Comparison of ENCODE assay signal across 17 cellular contexts in genomic region chr16:61792194-61792904, GRCh38.
DNase-seq lines count a peak whose midpoint lies in the region; ATAC-seq lines count a peak whose summit lies in the region.
"Had no signal": no experiment of that assay in that cellular context is flagged by ENCODE, and none has a peak within 500 bp of the region (broad histone marks: within the 10 kb centered on the region; RNA-seq: fewer than 3 reads in every experiment).

No MANE protein-coding gene starts in this region.

- H3K27ac ChIP-seq in ACC112 (ENCODE audit: low read depth, low read length) (peak overlapping the region; percentile 63), caudate nucleus (ENCODE audit: low read depth, low read length) (peak overlapping the region; percentile 26)
- H3K27ac ChIP-seq: body of pancreas, right lobe of liver, thyroid gland had no signal

- no peak overlapping the region for H3K27ac Mint-ChIP-seq in stimulated activated effector memory CD8-positive, alpha-beta T cell treated with anti-CD3 and anti-CD28 coated beads, Interleukin-12 subunit alpha, Interleukin-12 subunit beta, amount 100 ng/mL, for 72 hours

- H3K27me3 ChIP-seq in ACC112 (ENCODE audit: insufficient read depth, low read length), result no peaks in the 10 kb centered on the region
- H3K27me3 ChIP-seq: body of pancreas, right lobe of liver, thyroid gland had no signal

- no peaks in the 10 kb centered on the region for H3K36me3 ChIP-seq in ACC112 (ENCODE audit: insufficient read depth, low read length)
- H3K36me3 ChIP-seq: right lobe of liver, thyroid gland had no signal

- no peaks in the 10 kb centered on the region for H3K4me1 Mint-ChIP-seq in stimulated activated effector memory CD8-positive, alpha-beta T cell treated with anti-CD3 and anti-CD28 coated beads, Interleukin-12 subunit alpha, Interleukin-12 subunit beta, amount 100 ng/mL, for 72 hours

- DNase-seq in LHCN-M2 (ENCODE audit: low read depth), result peak; percentile 97
- DNase-seq in caudate nucleus (lab: John Stamatoyannopoulos, UW), result peak in 3 of 61 donors; percentile 4 to 52 (median 31)
- DNase-seq in myocyte (ENCODE audit: low read depth), result peak; percentile 76
- DNase-seq in stimulated activated effector memory CD8-positive, alpha-beta T cell treated with anti-CD3 and anti-CD28 coated beads, Interleukin-12 subunit alpha, Interleukin-12 subunit beta, amount 100 ng/mL, for 72 hours (ENCODE audit: low spot score in 2 of 2), result no peak
- DNase-seq in Right ventricle myocardium superior, result no peak
- DNase-seq in SIG-M5 (lab: John Stamatoyannopoulos, UW), result no peak
- DNase-seq: activated CD4-positive, CD25-positive, alpha-beta regulatory T cell; activated T-cell treated with anti-CD3 and anti-CD28 coated beads, Interleukin-2, amount 50 U/mL, for 1 hour; AML-193; body of pancreas; KBM-7; NCI-H1694 treated with DMSO at 0.1 percent for 48 hours; NCI-H526 treated with DMSO at 0.1 percent for 48 hours; right lobe of liver; thyroid gland had no signal

- no peak overlapping the region for H3K4me3 ChIP-seq in ACC112 (ENCODE audit: low read depth, low read length)
- H3K4me3 ChIP-seq: body of pancreas, right lobe of liver, thyroid gland had no signal

- peaks cover 28% of the 10 kb centered on the region for H3K9me3 Mint-ChIP-seq in stimulated activated effector memory CD8-positive, alpha-beta T cell treated with anti-CD3 and anti-CD28 coated beads, Interleukin-12 subunit alpha, Interleukin-12 subunit beta, amount 100 ng/mL, for 72 hours

- no peak overlapping the region for H3K4me3 Mint-ChIP-seq in stimulated activated effector memory CD8-positive, alpha-beta T cell treated with anti-CD3 and anti-CD28 coated beads, Interleukin-12 subunit alpha, Interleukin-12 subunit beta, amount 100 ng/mL, for 72 hours

- intact Hi-C loops in Right ventricle myocardium superior (cut with DNase I), result no loop called here

- H3K4me1 ChIP-seq in ACC112 (ENCODE audit: control insufficient read depth, insufficient read depth, low read length, unreplicated experiment), result peaks cover 4% of the 10 kb centered on the region
- H3K4me1 ChIP-seq: body of pancreas, right lobe of liver, thyroid gland had no signal

- H3K79me2 ChIP-seq in ACC112 (ENCODE audit: control insufficient read depth, insufficient read depth, low read length, unreplicated experiment), result no peaks in the 10 kb centered on the region

- no peak overlapping the region for H2AFZ ChIP-seq in ACC112 (ENCODE audit: low read length, unreplicated experiment)

- ATAC-seq in stimulated activated effector memory CD8-positive, alpha-beta T cell treated with anti-CD3 and anti-CD28 coated beads, Interleukin-12 subunit alpha, Interleukin-12 subunit beta, amount 100 ng/mL, for 72 hours, result no peak
- ATAC-seq in Right ventricle myocardium superior (ENCODE audit: poor library complexity) (no peak), HG03196 (IDR thresholded peaks at IDR 0.05; ENCODE audit: unreplicated experiment) (no peak)
- ATAC-seq: body of pancreas, right lobe of liver had no signal

- H3K36me3 Mint-ChIP-seq in stimulated activated effector memory CD8-positive, alpha-beta T cell treated with anti-CD3 and anti-CD28 coated beads, Interleukin-12 subunit alpha, Interleukin-12 subunit beta, amount 100 ng/mL, for 72 hours, result no peaks in the 10 kb centered on the region

Comparison
In these comparisons a context has a peak if more than half of its experiments do, and no peak if none do; other contexts are left out.
1. DNase-seq: peak in LHCN-M2 (single experiment) and myocyte (single experiment); none in stimulated activated effector memory CD8-positive, alpha-beta T cell treated with anti-CD3 and anti-CD28 coated beads, Interleukin-12 subunit alpha, Interleukin-12 subunit beta, amount 100 ng/mL, for 72 hours (0 of 2), Right ventricle myocardium superior (single experiment) and SIG-M5 (single experiment).